21 cellular contexts compared by ENCODE assay signal in genomic region chr1:59438058-59438560, GRCh38.
"Had no signal": no experiment of that assay in that cellular context is flagged by ENCODE, and none has a peak within 500 bp of the region (broad histone marks: within the 10 kb centered on the region; RNA-seq: fewer than 3 reads in every experiment).

No MANE protein-coding gene starts in this region.

- H3K4me1 Mint-ChIP-seq: natural killer cell had no signal

- H3K4me1 ChIP-seq: uterus had no signal

- H3K27ac Mint-ChIP-seq: activated naive CD8-positive, alpha-beta T cell treated with anti-CD3 and anti-CD28 coated beads, Interleukin-2, amount 10 ng/mL, durations not matched to agents 7 days and 5 days; activated T-helper 1 cell treated with anti-CD3 and anti-CD28 coated beads, Interleukin-12 subunit alpha, Interleukin-12 subunit beta, Interleukin-2, Interleukin-4 antibody, amounts not matched to agents 30 ng/mL and 10 ng/mL and 1 ng/mL, durations not matched to agents 14 hours and 24 hours and 36 hours; natural killer cell; T-helper 2 cell treated with Interferon-gamma antibody and Interleukin-4, amounts not matched to agents 5 μg/mL and 100 μg/mL, for 36 hours had no signal

- H3K9me3 Mint-ChIP-seq: activated naive CD8-positive, alpha-beta T cell treated with anti-CD3 and anti-CD28 coated beads, Interleukin-2, amount 10 ng/mL, durations not matched to agents 7 days and 5 days; activated T-helper 1 cell treated with anti-CD3 and anti-CD28 coated beads, Interleukin-12 subunit alpha, Interleukin-12 subunit beta, Interleukin-2, Interleukin-4 antibody, amounts not matched to agents 30 ng/mL and 10 ng/mL and 1 ng/mL, durations not matched to agents 14 hours and 24 hours and 36 hours; natural killer cell; T-helper 2 cell treated with Interferon-gamma antibody and Interleukin-4, amounts not matched to agents 5 μg/mL and 100 μg/mL, for 36 hours had no signal

- H3K27ac ChIP-seq: coronary artery, left ventricle myocardium inferior, tibial artery, uterus had no signal

- H3K36me3 ChIP-seq: left ventricle myocardium inferior, tibial artery, uterus had no signal

- ATAC-seq: natural killer cell had no signal

- H3K4me3 Mint-ChIP-seq: activated naive CD8-positive, alpha-beta T cell treated with anti-CD3 and anti-CD28 coated beads, Interleukin-2, amount 10 ng/mL, durations not matched to agents 7 days and 5 days; activated T-helper 1 cell treated with anti-CD3 and anti-CD28 coated beads, Interleukin-12 subunit alpha, Interleukin-12 subunit beta, Interleukin-2, Interleukin-4 antibody, amounts not matched to agents 30 ng/mL and 10 ng/mL and 1 ng/mL, durations not matched to agents 14 hours and 24 hours and 36 hours; natural killer cell; T-helper 2 cell treated with Interferon-gamma antibody and Interleukin-4, amounts not matched to agents 5 μg/mL and 100 μg/mL, for 36 hours had no signal

- H3K4me3 ChIP-seq: coronary artery, left ventricle myocardium inferior, tibial artery, uterus had no signal

- DNase-seq: activated CD4-positive, alpha-beta T cell treated with anti-CD3 and anti-CD28 coated beads, Interleukin-2, amount 50 U/mL, for 4 hours; activated naive CD4-positive, alpha-beta T cell treated with Interleukin-2 at 50 U/mL for 16 hours; activated naive CD8-positive, alpha-beta T cell treated with anti-CD3 and anti-CD28 coated beads, Interleukin-2, amount 10 ng/mL, durations not matched to agents 7 days and 5 days; amygdala; caudate nucleus; erythroblast; left ventricle myocardium inferior; mesenchymal stem cell; natural killer cell; nucleus accumbens; retina; stimulated activated CD4-positive, alpha-beta T cell treated with anti-CD3 and anti-CD28 coated beads, Interleukin-12 subunit alpha, Interleukin-12 subunit beta, amount 100 ng/mL, for 4 hours; stimulated activated CD4-positive, alpha-beta T cell treated with anti-CD3 and anti-CD28 coated beads, Interleukin-1b, Interleukin-23, amount 100 ng/mL, for 48 hours; stimulated activated CD8-positive, alpha-beta memory T cell treated with anti-CD3 and anti-CD28 coated beads, Interleukin-4, amount 100 ng/mL, for 48 hours; stimulated activated naive CD4-positive, alpha-beta T cell treated with Interleukin-2 at 50 U/mL for 16 hours; substantia nigra; tibial artery; uterus had no signal

- H3K9me3 ChIP-seq: left ventricle myocardium inferior, tibial artery, uterus had no signal

- H3K27me3 ChIP-seq: tibial artery, uterus had no signal

- H3K27me3 Mint-ChIP-seq: activated naive CD8-positive, alpha-beta T cell treated with anti-CD3 and anti-CD28 coated beads, Interleukin-2, amount 10 ng/mL, durations not matched to agents 7 days and 5 days had no signal

- H3K36me3 Mint-ChIP-seq: natural killer cell had no signal
